In the genomic region with DNA sequence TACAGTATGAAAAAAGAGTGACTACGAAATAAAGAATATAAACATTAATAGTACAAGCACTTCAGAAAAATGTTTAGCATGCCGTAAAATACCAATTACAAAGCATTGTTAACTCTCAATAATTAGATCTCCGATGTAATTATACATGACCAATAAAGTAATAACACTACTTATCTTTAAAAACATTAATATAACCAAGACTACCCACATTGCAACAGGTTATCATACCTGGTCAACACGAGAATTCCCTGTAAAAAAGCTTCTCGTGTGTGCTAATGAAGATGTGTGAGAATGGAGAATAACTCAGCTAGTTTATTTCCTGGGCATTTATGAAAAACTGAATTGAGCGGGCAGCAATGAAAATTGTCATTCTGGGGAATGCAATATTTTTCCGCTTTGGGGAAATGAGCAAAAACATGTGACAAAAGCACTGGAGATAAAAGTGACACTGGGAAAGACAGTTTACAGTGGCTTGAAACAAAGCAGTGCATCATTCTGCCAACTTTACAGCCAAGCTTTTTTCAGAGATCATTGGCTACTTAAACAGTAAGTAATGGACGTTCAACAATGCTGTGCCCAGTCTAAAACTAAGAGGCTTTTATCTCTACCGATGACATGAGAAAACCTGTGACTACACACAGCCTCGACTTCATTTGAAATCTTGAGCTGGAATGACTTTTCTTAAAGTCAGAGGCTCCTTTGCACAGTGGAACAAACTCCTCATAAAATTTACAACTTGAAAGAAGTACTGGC, we compare ENCODE assay signal across 10 cellular contexts. TPM values are rescaled to one million over a fixed set of nuclear protein-coding genes. Genes with fewer than 3 reads are reported as not detected.
DNase-seq lines count a peak whose midpoint lies in the region; ATAC-seq, FAIRE-seq and TF ChIP-seq lines count a peak whose summit lies in the region.
"Had no signal": no experiment of that assay in that cellular context is flagged by ENCODE, and none has a peak within 500 bp of the region (broad histone marks: within the 10 kb centered on the region; RNA-seq: fewer than 3 reads in every experiment).

No MANE protein-coding gene starts in this region.

- DNase-seq in HFFc6 (no peak), GM12878 (ENCODE audit: low read depth, low spot score) (no peak), nephron progenitor cell (no peak), thyroid gland (no peak), islet precursor cell (no peak), NCI-H2227 treated with DMSO at 0.1 percent for 48 hours (lab: John Stamatoyannopoulos, UW) (no peak)
- DNase-seq: NCI-H1417 treated with DMSO at 0.1 percent for 48 hours had no signal

- H3K36me3 Mint-ChIP-seq in HFFc6 (ENCODE audit: low read depth), result no peaks in the 10 kb centered on the region
- peaks cover 7% of the 10 kb centered on the region for H3K36me3 Mint-ChIP-seq in nephron progenitor cell (ENCODE audit: low read depth)

- H3K9me3 ChIP-seq in GM12878 (replicated peaks; ENCODE audit: control insufficient read depth, insufficient read depth, low read length) (no peaks in the 10 kb centered on the region), thyroid gland (no peaks in the 10 kb centered on the region)
- H3K9me3 ChIP-seq: mucosa of descending colon had no signal

- no peaks in the 10 kb centered on the region for H3K79me2 ChIP-seq in ACC112 (ENCODE audit: control insufficient read depth, insufficient read depth, low read length, unreplicated experiment)
- peaks cover 29% of the 10 kb centered on the region for H3K79me2 ChIP-seq in GM12878 (ENCODE audit: control insufficient read depth, insufficient read depth, low read length)

- H3K4me3 Mint-ChIP-seq in HFFc6 (peak overlapping the region; percentile 78), nephron progenitor cell (peak overlapping the region; percentile 69)

- TF ChIP-seq EP300 in GM12878 (IDR thresholded peaks at IDR 0.05; ENCODE audit: borderline replicate concordance in 1 of 2, control insufficient read depth in 1 of 2, low read depth in 2 of 2, low read length in 2 of 2), result no peak

- no peaks in the 10 kb centered on the region for H3K27me3 Mint-ChIP-seq in HFFc6 (ENCODE audit: insufficient read depth)
- peaks cover 3% of the 10 kb centered on the region for H3K27me3 Mint-ChIP-seq in nephron progenitor cell (ENCODE audit: low read depth, poor library complexity)

- H3K27ac ChIP-seq in ACC112 (ENCODE audit: low read depth, low read length) (no peak overlapping the region), GM12878 (ENCODE audit: control insufficient read depth, insufficient read depth) (peak overlapping the region; percentile 92; the same call in 1 of the 2 replicates), thyroid gland (peak overlapping the region in 1 of 3 donors; percentile 98)

- BruUV-seq in GM12878 (replicated peaks; lab: Mats Ljungman, UMichigan), result no TSS peak

- intact Hi-C loops in GM12878 (cut with micrococcal nuclease; ENCODE audit: unreplicated experiment), result no loop called here
- intact Hi-C loops in thyroid gland (cut with DNase I), result no loop called here

- H3K4me1 Mint-ChIP-seq in HFFc6 (ENCODE audit: low read depth) (peaks cover 37% of the 10 kb centered on the region), nephron progenitor cell (peaks cover 59% of the 10 kb centered on the region)

- H3K4me3 ChIP-seq in ACC112 (ENCODE audit: low read depth, low read length) (peak overlapping the region; percentile 90; the same call in 1 of the 2 replicates), GM12878 (0 out of 2 replicates have a peak overlapping the region, but pooled peaks have one; percentile 54), thyroid gland (replicated peaks in 1 of 3) (peak overlapping the region in 1 of 3 donors; percentile 46)

- H3K9me3 Mint-ChIP-seq in HFFc6, result no peaks in the 10 kb centered on the region
- no peaks in the 10 kb centered on the region for H3K9me3 Mint-ChIP-seq in nephron progenitor cell

- in situ Hi-C loops in GM12878 (cut with MboI), result no loop called here

- no peak overlapping the region; the same call in 1 of the 2 replicates for H3K9ac ChIP-seq in GM12878 (ENCODE audit: control insufficient read depth, insufficient read depth, low read length)

- H2AFZ ChIP-seq in ACC112 (ENCODE audit: low read length, unreplicated experiment), result no peak overlapping the region
- no peak overlapping the region for H2AFZ ChIP-seq in GM12878 (ENCODE audit: control insufficient read depth, low read depth, low read length)

- POLR2A ChIA-PET in GM12878 (lab: Charles Lee), result interaction anchor here (1.0 to 3.2 kb wide), 4 partner anchors 20 to 50 kb away, joined by 3 to 20 read pairs (median 4); no protein-coding TSS in a partner anchor

- no peak for TF ChIP-seq RAD21 in GM12878 (IDR thresholded peaks at IDR 0.05; ENCODE audit: insufficient read depth, low read depth, low read length)

- TF ChIP-seq CTCF in HFFc6 (IDR thresholded peaks at IDR 0.05) (no peak), GM12878 (IDR thresholded peaks at IDR 0.05 in 2 of 3, conservative IDR thresholded peaks at IDR 0.05 in 1 of 3; ENCODE audit: control insufficient read depth in 2 of 3, extremely low read depth in 1 of 3, insufficient read depth in 1 of 3, low read depth in 3 of 3, low read length in 3 of 3) (no peak), nephron progenitor cell (IDR thresholded peaks at IDR 0.05) (no peak), thyroid gland (IDR thresholded peaks at IDR 0.05) (no peak)

- peak overlapping the region; percentile 83 for H3K4me2 ChIP-seq in GM12878 (ENCODE audit: control insufficient read depth, insufficient read depth)

- no peaks in the 10 kb centered on the region for H3K36me3 ChIP-seq in ACC112 (ENCODE audit: insufficient read depth, low read length)
- H3K36me3 ChIP-seq in GM12878 (ENCODE audit: control insufficient read depth in 2 of 2, insufficient read depth in 2 of 2, low read length in 1 of 2), result peaks cover 1 to 8% of the 10 kb centered on the region in 2 experiments; a peak in 3 of 4 replicates
- no peaks in the 10 kb centered on the region for H3K36me3 ChIP-seq in thyroid gland

- WGBS in GM12878 (ENCODE audit: insufficient coverage, insufficient replicate concordance, low lambda C conversion rate, missing lambda C conversion rate), result 87% methylated on average over 10 of the region's 10 CpGs
- 79 to 87% methylated on average over 10 of the region's 10 CpGs for WGBS in thyroid gland, 2 donors

- SMC1A ChIA-PET in GM12878 (lab: Charles Lee; ENCODE audit: uncharacterized antibody, unreplicated experiment), result interaction anchor here (1.0 to 2.8 kb wide), 12 partner anchors 26 to 123 kb away, joined by 3 to 12 read pairs (median 4); a partner anchor contains a TSS

- peaks cover 30% of the 10 kb centered on the region for H3K4me1 ChIP-seq in ACC112 (ENCODE audit: control insufficient read depth, insufficient read depth, low read length, unreplicated experiment)
- H3K4me1 ChIP-seq in GM12878 (ENCODE audit: control insufficient read depth, insufficient read depth, low read length), result peaks cover 2% of the 10 kb centered on the region; the same call in 1 of the 2 replicates
- H3K4me1 ChIP-seq in thyroid gland, result peaks cover 7 to 22% of the 10 kb centered on the region in 2 donors

- RAD21 ChIA-PET in GM12878 (lab: Charles Lee; ENCODE audit: unreplicated experiment), result interaction anchor here (0.7 to 4.3 kb wide), 9 partner anchors 12 to 121 kb away, joined by 3 to 20 read pairs (median 6); no protein-coding TSS in a partner anchor

- H4K20me1 ChIP-seq in GM12878 (ENCODE audit: control insufficient read depth, insufficient read depth), result no peaks in the 10 kb centered on the region

- no peak for FAIRE-seq in GM12878 (lab: Jason Lieb, UNC)

- TF ChIP-seq POLR2A in GM12878 (IDR thresholded peaks at IDR 0.05; ENCODE audit: low read depth, low read length), result no peak
- no peak for TF ChIP-seq POLR2A in thyroid gland (IDR thresholded peaks at IDR 0.05)

- CTCF ChIA-PET in GM12878 (lab: Yijun Ruan, JAX), result interaction anchor here (0.7 to 1.9 kb wide), 12 partner anchors 8 to 124 kb away, joined by 3 to 7 read pairs (median 3); a partner anchor contains a TSS

- H3K27ac Mint-ChIP-seq in HFFc6 (peak overlapping the region; percentile 75; the same call in 1 of the 2 replicates), nephron progenitor cell (no peak overlapping the region)

- ATAC-seq in GM12878 (no peak), HG02870 (IDR thresholded peaks at IDR 0.05; ENCODE audit: unreplicated experiment) (no peak)

- H3K27me3 ChIP-seq in ACC112 (ENCODE audit: insufficient read depth, low read length), result no peaks in the 10 kb centered on the region
- H3K27me3 ChIP-seq in GM12878 (replicated peaks in 1 of 2; ENCODE audit: control insufficient read depth in 2 of 2, insufficient read depth in 2 of 2, low read length in 1 of 2), result no peaks in the 10 kb centered on the region
- H3K27me3 ChIP-seq in thyroid gland, result no peaks in the 10 kb centered on the region

TF ChIP-seq in GM12878, 131 proteins besides CTCF, POLR2A, EP300 and RAD21 (continues in another document):
- TF ChIP-seq ZZZ3 (IDR thresholded peaks at IDR 0.05; ENCODE audit: control insufficient read depth, insufficient read length, low read depth) (no peak), JUND (IDR thresholded peaks at IDR 0.05; ENCODE audit: low read depth, low read length) (no peak), LARP7 (IDR thresholded peaks at IDR 0.05) (no peak), CBFB (IDR thresholded peaks at IDR 0.05; ENCODE audit: low read depth) (no peak), CBX3 (IDR thresholded peaks at IDR 0.05; ENCODE audit: borderline replicate concordance, low read depth) (no peak), PAX8 (IDR thresholded peaks at IDR 0.05) (no peak), NR2C1 (IDR thresholded peaks at IDR 0.05) (no peak)

RNA-seq across cellular contexts. Expression of a gene that starts 34.7 kb away (rescaled TPM):
- 1 to 10 TPM; 1.7 to 3.0 (median 2.2) TPM for total RNA-seq in HFFc6 (2021; fragmentation: NEBNext Ultra II Directional; extraction: Animal tissue kit (Norgen Biotek cat#: 25700))
- total RNA-seq in GM12878 (2013; cell fraction: nucleolus; rRNA removed), result 128 and 140 TPM in 2 replicates
- total RNA-seq in GM12878 (2014; rRNA removed) (16.5 and 17.5 TPM in 2 replicates), GM12878 (2014; rRNA removed; fragmentation: Illumina TruSeq; extraction: Trizol) (14.2 and 14.6 TPM in 2 replicates), GM12878 (2021) (34.4 and 38.7 TPM in 2 replicates), thyroid gland (10 to 100 TPM; 19.1 to 24.0 (median 22.2) TPM)
- polyA plus RNA-seq in GM12878 (2011; ENCODE audit: low read depth), result 4.5 TPM
- polyA plus RNA-seq in GM12878 (2011; rRNA removed) (8.8 and 11.6 TPM in 2 replicates), GM12878 (2014; fragmentation: Illumina TruSeq; extraction: Trizol) (8.8 and 14.7 TPM in 2 replicates), GM12878 (2014; fragmentation: Nextera tagmentation; extraction: Ambion mirVana) (1 to 10 TPM; 1.3 TPM), GM12878 (2014; rRNA removed) (20.3 and 20.9 TPM in 2 replicates), GM12878 (2016; fragmentation: Nextera tagmentation; extraction: Ambion mirVana) (1 to 10 TPM; 2.2 to 5.2 TPM)
- 12.4 and 12.8 TPM in 2 replicates for polyA plus RNA-seq in GM12878 (2011; cell fraction: cytosol; rRNA removed)
- polyA plus RNA-seq in GM12878 (2011; cell fraction: nucleus; rRNA removed), result 20.1 and 27.3 TPM in 2 replicates
- polyA plus RNA-seq in GM12878 (2012), result 10.6 and 14.4 TPM in 2 replicates
- 18.1 and 33.2 TPM in 2 replicates for polyA minus RNA-seq in GM12878 (2011; rRNA and poly(A)+ RNA removed)
- polyA minus RNA-seq in GM12878 (2011; cell fraction: cytosol; rRNA and poly(A)+ RNA removed), result 11.4 and 12.6 TPM in 2 replicates
- polyA minus RNA-seq in GM12878 (2011; cell fraction: nucleus; rRNA and poly(A)+ RNA removed), result 28.3 and 47.7 TPM in 2 replicates
